Comparison of ENCODE assay signal across 16 cellular contexts in the genomic region with DNA sequence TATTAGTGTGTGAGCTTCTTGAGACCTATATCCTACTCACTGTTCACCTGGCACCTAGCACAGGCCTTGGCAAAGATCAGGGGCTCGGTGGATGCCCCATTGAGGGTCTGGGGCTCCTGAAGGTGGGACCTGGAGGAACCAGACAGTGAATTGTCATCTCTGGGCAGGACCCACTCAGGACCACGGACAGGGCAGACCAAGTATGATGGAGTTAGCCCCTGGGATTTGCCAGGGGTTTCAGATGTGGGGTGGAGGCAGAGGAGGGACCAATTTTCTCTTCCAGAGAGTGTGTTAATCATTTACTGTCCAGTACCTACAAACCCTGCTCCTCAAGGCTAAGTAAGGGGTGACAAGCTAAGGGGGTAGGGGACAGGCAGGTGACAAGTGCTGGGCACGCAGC. TPM values are rescaled to one million over a fixed set of nuclear protein-coding genes. Genes with fewer than 3 reads are reported as not detected.
A peak's percentile ranks its signal among the peaks of the same experiment; 100 is the strongest.
DNase-seq lines count a peak whose midpoint lies in the region; ATAC-seq and TF ChIP-seq lines count a peak whose summit lies in the region.
"Had no signal": no experiment of that assay in that cellular context is flagged by ENCODE, and none has a peak within 500 bp of the region (broad histone marks: within the 10 kb centered on the region; RNA-seq: fewer than 3 reads in every experiment).

No MANE protein-coding gene starts in this region.

- no peak overlapping the region for H3K4me3 ChIP-seq in HCT116 (replicated peaks in 1 of 2; ENCODE audit: low read depth in 1 of 2, low read length in 2 of 2)
- H3K4me3 ChIP-seq in endodermal cell (ENCODE audit: low read length) = no peak overlapping the region
- no peak overlapping the region for H3K4me3 ChIP-seq in coronary artery
- H3K4me3 ChIP-seq: GM12878 had no signal

- TF ChIP-seq EP300 in Ishikawa (IDR thresholded peaks at IDR 0.05; ENCODE audit: borderline replicate concordance) = no peak

- H3K4me2 ChIP-seq in HCT116 (ENCODE audit: low read length) = no peak overlapping the region

- H3K4me1 ChIP-seq in HCT116 (ENCODE audit: control insufficient read depth in 1 of 2, insufficient read depth in 2 of 2, low read length in 2 of 2) = peaks cover 0 to 10% of the 10 kb centered on the region in 2 experiments; a peak in 2 of 4 replicates
- peaks cover 17% of the 10 kb centered on the region for H3K4me1 ChIP-seq in endodermal cell (ENCODE audit: control insufficient read depth, insufficient read depth, low read length)

- TF ChIP-seq CTCF in HCT116 (IDR thresholded peaks at IDR 0.05 in 2 of 3, conservative IDR thresholded peaks at IDR 0.05 in 1 of 3; ENCODE audit: borderline replicate concordance in 1 of 3, insufficient read depth in 1 of 3, low read depth in 2 of 3, low read length in 2 of 3) (no peak), endodermal cell (conservative IDR thresholded peaks at IDR 0.05) (no peak), nephron progenitor cell (IDR thresholded peaks at IDR 0.05) (no peak), coronary artery (IDR thresholded peaks at IDR 0.05) (no peak), GM20000 (IDR thresholded peaks at IDR 0.05; ENCODE audit: extremely low read depth, missing control alignments) (no peak)

- intact Hi-C loops in HCT116 (cut with micrococcal nuclease) = no loop called here

- no peaks in the 10 kb centered on the region for H3K9me3 ChIP-seq in HCT116 (ENCODE audit: control insufficient read depth in 1 of 2, insufficient read depth in 1 of 2, low read depth in 1 of 2, low read length in 2 of 2)
- H3K9me3 ChIP-seq in endodermal cell (ENCODE audit: control insufficient read depth, low read length) = no peaks in the 10 kb centered on the region

- H3K9me3 Mint-ChIP-seq in endodermal cell (no peaks in the 10 kb centered on the region), nephron progenitor cell (no peaks in the 10 kb centered on the region)
- H3K9me3 Mint-ChIP-seq: HFFc6 had no signal

- H4K20me1 ChIP-seq in HCT116 (ENCODE audit: insufficient read depth) = no peaks in the 10 kb centered on the region

- H3K4me3 Mint-ChIP-seq in endodermal cell (no peak overlapping the region), nephron progenitor cell (no peak overlapping the region)
- H3K4me3 Mint-ChIP-seq: CD4-positive, alpha-beta memory T cell; HFFc6 had no signal

- no peaks in the 10 kb centered on the region for H3K27me3 Mint-ChIP-seq in endodermal cell (ENCODE audit: insufficient read depth)
- H3K27me3 Mint-ChIP-seq in nephron progenitor cell (ENCODE audit: low read depth, poor library complexity) = peaks cover 12% of the 10 kb centered on the region

- TF ChIP-seq POLR2A in HCT116 (IDR thresholded peaks at IDR 0.05; ENCODE audit: borderline replicate concordance, extremely low read depth, insufficient read depth, insufficient read length) = no peak

- RAD21 ChIA-PET in HCT116 (lab: Charles Lee; ENCODE audit: low non-redundant PET in 1 of 2, low total read pairs in 2 of 2, uncharacterized antibody in 2 of 2, unreplicated experiment in 2 of 2) = no interaction called here

- TF ChIP-seq RAD21 in HCT116 (IDR thresholded peaks at IDR 0.05; ENCODE audit: low read depth) (no peak), Ishikawa (IDR thresholded peaks at IDR 0.05; ENCODE audit: low read depth) (no peak)

- peaks cover 33% of the 10 kb centered on the region for H3K4me1 Mint-ChIP-seq in endodermal cell
- H3K4me1 Mint-ChIP-seq in nephron progenitor cell = peaks cover 8% of the 10 kb centered on the region
- H3K4me1 Mint-ChIP-seq: CD4-positive, alpha-beta memory T cell had no signal

- H3K36me3 ChIP-seq in HCT116 (ENCODE audit: control insufficient read depth in 1 of 2, insufficient read depth in 2 of 2, low read length in 2 of 2) = no peaks in the 10 kb centered on the region
- H3K36me3 ChIP-seq in endodermal cell (ENCODE audit: control insufficient read depth, insufficient read depth, low read length) = no peaks in the 10 kb centered on the region

- no TSS peak for BruUV-seq in HCT116 (replicated peaks; lab: Mats Ljungman, UMichigan)

- CTCF ChIA-PET in HCT116 (lab: Charles Lee) = no interaction called here

- H3K27ac Mint-ChIP-seq in endodermal cell = no peak overlapping the region
- H3K27ac Mint-ChIP-seq in nephron progenitor cell = no peak overlapping the region
- H3K27ac Mint-ChIP-seq: CD4-positive, alpha-beta memory T cell; HFFc6 had no signal

- H3K27ac ChIP-seq in HCT116 (ENCODE audit: low read depth, low read length) (no peak overlapping the region), endodermal cell (ENCODE audit: low read depth, low read length) (no peak overlapping the region), coronary artery (no peak overlapping the region)

- no peaks in the 10 kb centered on the region for H3K27me3 ChIP-seq in HCT116 (ENCODE audit: insufficient read depth, low read length)
- no peaks in the 10 kb centered on the region for H3K27me3 ChIP-seq in endodermal cell (ENCODE audit: control insufficient read depth, insufficient read depth, low read length, poor library complexity, severe bottlenecking)

- ATAC-seq in HCT116 (no peak), HG03354 (IDR thresholded peaks at IDR 0.05; ENCODE audit: poor library complexity, severe bottlenecking, unreplicated experiment) (no peak)
- ATAC-seq: GM12878 had no signal

- WGBS in endodermal cell (ENCODE audit: insufficient coverage in 1 of 2, insufficient read length in 1 of 2), 2 experiments = 93 to 100% methylated on average over 1 to 3 of the region's 3 CpGs

- no peaks in the 10 kb centered on the region for H3K9me2 ChIP-seq in HCT116 (ENCODE audit: insufficient read depth)

- POLR2A ChIA-PET in HCT116 (lab: Charles Lee) = no interaction called here

- H3K9ac ChIP-seq in HCT116 (ENCODE audit: low read length) (no peak overlapping the region), endodermal cell (ENCODE audit: extremely low read depth, low read length, poor library complexity, severe bottlenecking) (no peak overlapping the region)

- no peak overlapping the region for H2AFZ ChIP-seq in HCT116 (ENCODE audit: low read depth, low read length, poor library complexity, severe bottlenecking)

- no peaks in the 10 kb centered on the region for H3K79me2 ChIP-seq in HCT116 (ENCODE audit: insufficient read depth, low read length)

- H3K36me3 Mint-ChIP-seq in endodermal cell (ENCODE audit: low read depth) = no peaks in the 10 kb centered on the region
- H3K36me3 Mint-ChIP-seq in nephron progenitor cell (ENCODE audit: low read depth) = no peaks in the 10 kb centered on the region
- H3K36me3 Mint-ChIP-seq: CD4-positive, alpha-beta memory T cell had no signal

- DNase-seq in HCT116 (ENCODE audit: low read depth, low spot score) = no peak
- DNase-seq in endodermal cell = peak; percentile 48
- DNase-seq in nephron progenitor cell = peak; percentile 14
- no peak for DNase-seq in coronary artery (ENCODE audit: low spot score)
- no peak for DNase-seq in HT-29 (ENCODE audit: low spot score)
- no peak for DNase-seq in GM20000 (ENCODE audit: low spot score)
- DNase-seq: C1 segment of cervical spinal cord; CD4-positive, alpha-beta memory T cell; COR-L47; DMS153; EL; GDM1; HFFc6 had no signal

TF ChIP-seq in HCT116, 20 proteins besides CTCF, POLR2A, EP300 and RAD21 (continues in another document):
- TF ChIP-seq EGR1 (IDR thresholded peaks at IDR 0.05; ENCODE audit: low read depth) = no peak

TF ChIP-seq in Ishikawa, 13 proteins besides CTCF, POLR2A, EP300 and RAD21:
- TF ChIP-seq, protein P1, sequence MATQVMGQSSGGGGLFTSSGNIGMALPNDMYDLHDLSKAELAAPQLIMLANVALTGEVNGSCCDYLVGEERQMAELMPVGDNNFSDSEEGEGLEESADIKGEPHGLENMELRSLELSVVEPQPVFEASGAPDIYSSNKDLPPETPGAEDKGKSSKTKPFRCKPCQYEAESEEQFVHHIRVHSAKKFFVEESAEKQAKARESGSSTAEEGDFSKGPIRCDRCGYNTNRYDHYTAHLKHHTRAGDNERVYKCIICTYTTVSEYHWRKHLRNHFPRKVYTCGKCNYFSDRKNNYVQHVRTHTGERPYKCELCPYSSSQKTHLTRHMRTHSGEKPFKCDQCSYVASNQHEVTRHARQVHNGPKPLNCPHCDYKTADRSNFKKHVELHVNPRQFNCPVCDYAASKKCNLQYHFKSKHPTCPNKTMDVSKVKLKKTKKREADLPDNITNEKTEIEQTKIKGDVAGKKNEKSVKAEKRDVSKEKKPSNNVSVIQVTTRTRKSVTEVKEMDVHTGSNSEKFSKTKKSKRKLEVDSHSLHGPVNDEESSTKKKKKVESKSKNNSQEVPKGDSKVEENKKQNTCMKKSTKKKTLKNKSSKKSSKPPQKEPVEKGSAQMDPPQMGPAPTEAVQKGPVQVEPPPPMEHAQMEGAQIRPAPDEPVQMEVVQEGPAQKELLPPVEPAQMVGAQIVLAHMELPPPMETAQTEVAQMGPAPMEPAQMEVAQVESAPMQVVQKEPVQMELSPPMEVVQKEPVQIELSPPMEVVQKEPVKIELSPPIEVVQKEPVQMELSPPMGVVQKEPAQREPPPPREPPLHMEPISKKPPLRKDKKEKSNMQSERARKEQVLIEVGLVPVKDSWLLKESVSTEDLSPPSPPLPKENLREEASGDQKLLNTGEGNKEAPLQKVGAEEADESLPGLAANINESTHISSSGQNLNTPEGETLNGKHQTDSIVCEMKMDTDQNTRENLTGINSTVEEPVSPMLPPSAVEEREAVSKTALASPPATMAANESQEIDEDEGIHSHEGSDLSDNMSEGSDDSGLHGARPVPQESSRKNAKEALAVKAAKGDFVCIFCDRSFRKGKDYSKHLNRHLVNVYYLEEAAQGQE (IDR thresholded peaks at IDR 0.05; ENCODE audit: low read depth) = peak; percentile 62
- no peak for TF ChIP-seq TCF12 (IDR thresholded peaks at IDR 0.05; ENCODE audit: low read depth)

RNA-seq across cellular contexts. Expression of a gene that starts 29.3 kb away (rescaled TPM):
- total RNA-seq in HCT116 (2021; ENCODE audit: unreplicated experiment) = 9.8 TPM
- 8.4 and 9.6 TPM in 2 replicates for polyA plus RNA-seq in HCT116 (2012)
- total RNA-seq in endodermal cell = 10 to 100 TPM in 1 of 2 donors, 1 to 10 TPM in 1; 8.1 to 10.4 TPM
- polyA plus RNA-seq in endodermal cell (2013, experiment 1 of 2) = 2.2 TPM
- 2.4 TPM for polyA plus RNA-seq in endodermal cell (2013, experiment 2 of 2)
- total RNA-seq in HT-29 (2014; rRNA removed; shearing (Covaris generic)) = 16.0 and 17.6 TPM in 2 replicates

Comparison
In these comparisons a context has a peak if more than half of its experiments do, and no peak if none do; other contexts are left out.
1. DNase-seq: peak in endodermal cell (single experiment) and nephron progenitor cell (single experiment); none in HCT116 (single experiment), coronary artery (single experiment), HT-29 (single experiment) and GM20000 (single experiment).